25 cellular contexts compared by ENCODE assay signal in genomic region chr1:227707807-227708206, GRCh38. TPM values are rescaled to one million over a fixed set of nuclear protein-coding genes. Genes with fewer than 3 reads are reported as not detected.
DNase-seq lines count a peak whose midpoint lies in the region; ATAC-seq, FAIRE-seq and TF ChIP-seq lines count a peak whose summit lies in the region.
"Had no signal": no experiment of that assay in that cellular context is flagged by ENCODE, and none has a peak within 500 bp of the region (broad histone marks: within the 10 kb centered on the region; RNA-seq: fewer than 3 reads in every experiment).

No MANE protein-coding gene starts in this region.

- TF ChIP-seq CTCF in kidney (IDR thresholded peaks at IDR 0.05; ENCODE audit: borderline replicate concordance, extremely low read depth, insufficient read depth): no peak

- H3K9me3 ChIP-seq in T-helper 17 cell (ENCODE audit: control insufficient read depth, low read length, poor library complexity, severe bottlenecking) (peaks cover 2% of the 10 kb centered on the region), kidney (ENCODE audit: control insufficient read depth in 1 of 2, low read length in 2 of 2) (peaks cover 2 to 9% of the 10 kb centered on the region in 2 donors)

- no peaks in the 10 kb centered on the region for H3K27me3 Mint-ChIP-seq in T-helper 1 cell treated with Interleukin-12 subunit alpha and Interleukin-12 subunit beta and Interleukin-4 antibody, amounts not matched to agents 30 μg/mL and 1 μg/mL, for 36 hours (ENCODE audit: low read depth)
- peaks cover under 1% of the 10 kb centered on the region for H3K27me3 Mint-ChIP-seq in activated naive CD8-positive, alpha-beta T cell treated with anti-CD3 and anti-CD28 coated beads, Interleukin-2, amount 10 ng/mL, durations not matched to agents 7 days and 5 days
- peaks cover 6% of the 10 kb centered on the region for H3K27me3 Mint-ChIP-seq in activated naive CD8-positive, alpha-beta T cell treated with anti-CD3 and anti-CD28 coated beads for 36 hours
- H3K27me3 Mint-ChIP-seq in T-helper 17 cell: no peaks in the 10 kb centered on the region
- H3K27me3 Mint-ChIP-seq: progenitor cell of endocrine pancreas had no signal

- H3K27ac ChIP-seq in kidney (ENCODE audit: low read depth in 2 of 2, low read length in 2 of 2): no peak overlapping the region
- H3K27ac ChIP-seq: 22Rv1, dorsolateral prefrontal cortex, Peyer's patch, SJCRH30 had no signal

- H3K36me3 Mint-ChIP-seq in T-helper 1 cell treated with Interleukin-12 subunit alpha and Interleukin-12 subunit beta and Interleukin-4 antibody, amounts not matched to agents 30 μg/mL and 1 μg/mL, for 36 hours (ENCODE audit: low read depth): peaks cover 3% of the 10 kb centered on the region
- peaks cover 4% of the 10 kb centered on the region for H3K36me3 Mint-ChIP-seq in activated naive CD8-positive, alpha-beta T cell treated with anti-CD3 and anti-CD28 coated beads, Interleukin-2, amount 10 ng/mL, durations not matched to agents 7 days and 5 days
- H3K36me3 Mint-ChIP-seq in activated naive CD8-positive, alpha-beta T cell treated with anti-CD3 and anti-CD28 coated beads for 36 hours: peaks cover 5% of the 10 kb centered on the region
- peaks cover 2% of the 10 kb centered on the region for H3K36me3 Mint-ChIP-seq in T-helper 17 cell (ENCODE audit: low read depth)
- no peaks in the 10 kb centered on the region for H3K36me3 Mint-ChIP-seq in stimulated activated effector memory CD8-positive, alpha-beta T cell treated with anti-CD3 and anti-CD28 coated beads, Interleukin-12 subunit alpha, Interleukin-12 subunit beta, amount 100 ng/mL, for 72 hours

- H3K36me3 ChIP-seq in kidney (ENCODE audit: control insufficient read depth in 1 of 2, insufficient read depth in 2 of 2, low read length in 2 of 2): no peaks in the 10 kb centered on the region
- H3K36me3 ChIP-seq: Peyer's patch, SJCRH30 had no signal

- peaks cover 56% of the 10 kb centered on the region for H3K9me3 Mint-ChIP-seq in T-helper 1 cell treated with Interleukin-12 subunit alpha and Interleukin-12 subunit beta and Interleukin-4 antibody, amounts not matched to agents 30 μg/mL and 1 μg/mL, for 36 hours
- H3K9me3 Mint-ChIP-seq in activated naive CD8-positive, alpha-beta T cell treated with anti-CD3 and anti-CD28 coated beads, Interleukin-2, amount 10 ng/mL, durations not matched to agents 7 days and 5 days: peaks cover 24% of the 10 kb centered on the region
- H3K9me3 Mint-ChIP-seq in activated naive CD8-positive, alpha-beta T cell treated with anti-CD3 and anti-CD28 coated beads for 36 hours: peaks cover 39% of the 10 kb centered on the region
- H3K9me3 Mint-ChIP-seq in stimulated activated effector memory CD8-positive, alpha-beta T cell treated with anti-CD3 and anti-CD28 coated beads, Interleukin-12 subunit alpha, Interleukin-12 subunit beta, amount 100 ng/mL, for 72 hours: peaks cover 9% of the 10 kb centered on the region

- H3K4me1 ChIP-seq in kidney (ENCODE audit: control insufficient read depth in 1 of 2, insufficient read depth in 1 of 2, low read depth in 1 of 2, low read length in 2 of 2): no peaks in the 10 kb centered on the region
- H3K4me1 ChIP-seq: Peyer's patch, SJCRH30 had no signal

- no peak for ATAC-seq in activated naive CD8-positive, alpha-beta T cell treated with anti-CD3 and anti-CD28 coated beads, Interleukin-2, amount 10 ng/mL, durations not matched to agents 7 days and 5 days (ENCODE audit: low read depth)
- ATAC-seq in T-helper 17 cell: no peak
- ATAC-seq in stimulated activated effector memory CD8-positive, alpha-beta T cell treated with anti-CD3 and anti-CD28 coated beads, Interleukin-12 subunit alpha, Interleukin-12 subunit beta, amount 100 ng/mL, for 72 hours: peak; percentile 79
- ATAC-seq: GM23338 had no signal

- POLR2A ChIA-PET in activated naive CD8-positive, alpha-beta T cell treated with anti-CD3 and anti-CD28 coated beads, Interleukin-2, amount 10 ng/mL, durations not matched to agents 7 days and 5 days (lab: Charles Lee): no interaction called here

- peak overlapping the region; percentile 50 for H3K27ac Mint-ChIP-seq in T-helper 1 cell treated with Interleukin-12 subunit alpha and Interleukin-12 subunit beta and Interleukin-4 antibody, amounts not matched to agents 30 μg/mL and 1 μg/mL, for 36 hours
- H3K27ac Mint-ChIP-seq in activated naive CD8-positive, alpha-beta T cell treated with anti-CD3 and anti-CD28 coated beads, Interleukin-2, amount 10 ng/mL, durations not matched to agents 7 days and 5 days: no peak overlapping the region
- H3K27ac Mint-ChIP-seq in activated naive CD8-positive, alpha-beta T cell treated with anti-CD3 and anti-CD28 coated beads for 36 hours: no peak overlapping the region
- no peak overlapping the region for H3K27ac Mint-ChIP-seq in T-helper 17 cell
- peak overlapping the region; percentile 60 for H3K27ac Mint-ChIP-seq in stimulated activated effector memory CD8-positive, alpha-beta T cell treated with anti-CD3 and anti-CD28 coated beads, Interleukin-12 subunit alpha, Interleukin-12 subunit beta, amount 100 ng/mL, for 72 hours
- H3K27ac Mint-ChIP-seq: GM23338, progenitor cell of endocrine pancreas had no signal

- peaks cover 8% of the 10 kb centered on the region for H3K4me1 Mint-ChIP-seq in T-helper 1 cell treated with Interleukin-12 subunit alpha and Interleukin-12 subunit beta and Interleukin-4 antibody, amounts not matched to agents 30 μg/mL and 1 μg/mL, for 36 hours (ENCODE audit: low read depth)
- peaks cover 8% of the 10 kb centered on the region for H3K4me1 Mint-ChIP-seq in activated naive CD8-positive, alpha-beta T cell treated with anti-CD3 and anti-CD28 coated beads, Interleukin-2, amount 10 ng/mL, durations not matched to agents 7 days and 5 days
- peaks cover 6% of the 10 kb centered on the region for H3K4me1 Mint-ChIP-seq in activated naive CD8-positive, alpha-beta T cell treated with anti-CD3 and anti-CD28 coated beads for 36 hours
- peaks cover 7% of the 10 kb centered on the region for H3K4me1 Mint-ChIP-seq in T-helper 17 cell
- H3K4me1 Mint-ChIP-seq in stimulated activated effector memory CD8-positive, alpha-beta T cell treated with anti-CD3 and anti-CD28 coated beads, Interleukin-12 subunit alpha, Interleukin-12 subunit beta, amount 100 ng/mL, for 72 hours: peaks cover 12% of the 10 kb centered on the region
- H3K4me1 Mint-ChIP-seq: GM23338 had no signal

- H3K4me3 Mint-ChIP-seq in T-helper 1 cell treated with Interleukin-12 subunit alpha and Interleukin-12 subunit beta and Interleukin-4 antibody, amounts not matched to agents 30 μg/mL and 1 μg/mL, for 36 hours: peak overlapping the region; percentile 22
- H3K4me3 Mint-ChIP-seq in activated naive CD8-positive, alpha-beta T cell treated with anti-CD3 and anti-CD28 coated beads, Interleukin-2, amount 10 ng/mL, durations not matched to agents 7 days and 5 days: peak overlapping the region; percentile 29
- H3K4me3 Mint-ChIP-seq in activated naive CD8-positive, alpha-beta T cell treated with anti-CD3 and anti-CD28 coated beads for 36 hours: no peak overlapping the region
- H3K4me3 Mint-ChIP-seq in T-helper 17 cell: peak overlapping the region; percentile 4
- H3K4me3 Mint-ChIP-seq in stimulated activated effector memory CD8-positive, alpha-beta T cell treated with anti-CD3 and anti-CD28 coated beads, Interleukin-12 subunit alpha, Interleukin-12 subunit beta, amount 100 ng/mL, for 72 hours: no peak overlapping the region
- H3K4me3 Mint-ChIP-seq: GM23338 had no signal

- intact Hi-C loops in kidney (cut with DNase I): no loop called here

- H3K4me3 ChIP-seq in kidney (ENCODE audit: low read length in 2 of 2): no peak overlapping the region
- H3K4me3 ChIP-seq: dorsolateral prefrontal cortex, GM23338, Peyer's patch, SJCRH30 had no signal

- DNase-seq in T-helper 1 cell (no peak), T-helper 17 cell (no peak), kidney (no peak), SHP77 treated with DMSO at 0.1 percent for 48 hours (lab: John Stamatoyannopoulos, UW) (no peak)
- no peak for DNase-seq in activated naive CD8-positive, alpha-beta T cell treated with anti-CD3 and anti-CD28 coated beads, Interleukin-2, amount 10 ng/mL, durations not matched to agents 7 days and 5 days
- no peak for DNase-seq in activated naive CD8-positive, alpha-beta T cell treated with anti-CD3 and anti-CD28 coated beads for 36 hours
- no peak for DNase-seq in stimulated activated effector memory CD8-positive, alpha-beta T cell treated with anti-CD3 and anti-CD28 coated beads, Interleukin-12 subunit alpha, Interleukin-12 subunit beta, amount 100 ng/mL, for 72 hours (ENCODE audit: low spot score in 2 of 2)
- DNase-seq: activated CD8-positive, alpha-beta memory T cell treated with anti-CD3 and anti-CD28 coated beads for 24 hours; cerebellar nuclear complex; dorsolateral prefrontal cortex; head of caudate nucleus; KBM-7; MV-4-11; NCI-H146; NCI-H510A treated with DMSO at 0.1 percent for 48 hours; NK-92 treated with Interleukin-12 subunit alpha and Interleukin-12 subunit beta, amount 100 ng/mL, for 24 hours; Peyer's patch; SJCRH30; stimulated activated CD4-positive, alpha-beta T cell treated with anti-CD3 and anti-CD28 coated beads, Interleukin-15, amount 100 ng/mL, for 24 hours; trophoblast cell had no signal

- FAIRE-seq in kidney (lab: Jason Lieb, UNC): no peak
- FAIRE-seq: endothelial cell of umbilical vein had no signal

- no peak overlapping the region for H3K9ac ChIP-seq in kidney (ENCODE audit: low read length in 2 of 2)

RNA-seq across cellular contexts. Expression of gene JMJD4, which starts 27.3 kb away (rescaled TPM):
- total RNA-seq in activated naive CD8-positive, alpha-beta T cell treated with anti-CD3 and anti-CD28 coated beads, Interleukin-2, amount 10 ng/mL, durations not matched to agents 7 days and 5 days: 10 to 100 TPM; 20.4 to 21.6 TPM
- total RNA-seq in activated naive CD8-positive, alpha-beta T cell treated with anti-CD3 and anti-CD28 coated beads for 36 hours: 10 to 100 TPM; 24.1 to 27.9 TPM
- total RNA-seq in T-helper 17 cell (10 to 100 TPM in 1 of 2 donors, 1 to 10 TPM in 1; 6.8 to 11.2 TPM), kidney (15.9 TPM)
- polyA plus RNA-seq in kidney (ENCODE audit: insufficient read depth, low read depth, low replicate concordance): 12.6 TPM

RNA-seq across cellular contexts. Expression of gene SNAP47, which starts 27.4 kb away (rescaled TPM):
- total RNA-seq in activated naive CD8-positive, alpha-beta T cell treated with anti-CD3 and anti-CD28 coated beads, Interleukin-2, amount 10 ng/mL, durations not matched to agents 7 days and 5 days: 10 to 100 TPM; 29.0 to 29.2 TPM
- 10 to 100 TPM; 24.1 to 30.5 TPM for total RNA-seq in activated naive CD8-positive, alpha-beta T cell treated with anti-CD3 and anti-CD28 coated beads for 36 hours
- total RNA-seq in T-helper 17 cell (10 to 100 TPM; 20.4 to 23.6 TPM), kidney (32.4 TPM)
- 31.6 TPM for polyA plus RNA-seq in kidney (ENCODE audit: insufficient read depth, low read depth, low replicate concordance)

Comparison
In these comparisons a context has a peak if more than half of its experiments do, and no peak if none do; other contexts are left out.
1. H3K4me3 Mint-ChIP-seq: peak in T-helper 1 cell treated with Interleukin-12 subunit alpha and Interleukin-12 subunit beta and Interleukin-4 antibody, amounts not matched to agents 30 μg/mL and 1 μg/mL, for 36 hours (single experiment), activated naive CD8-positive, alpha-beta T cell treated with anti-CD3 and anti-CD28 coated beads, Interleukin-2, amount 10 ng/mL, durations not matched to agents 7 days and 5 days (single experiment) and T-helper 17 cell (single experiment); none in activated naive CD8-positive, alpha-beta T cell treated with anti-CD3 and anti-CD28 coated beads for 36 hours (single experiment) and stimulated activated effector memory CD8-positive, alpha-beta T cell treated with anti-CD3 and anti-CD28 coated beads, Interleukin-12 subunit alpha, Interleukin-12 subunit beta, amount 100 ng/mL, for 72 hours (single experiment).
2. H3K27ac Mint-ChIP-seq: peak in T-helper 1 cell treated with Interleukin-12 subunit alpha and Interleukin-12 subunit beta and Interleukin-4 antibody, amounts not matched to agents 30 μg/mL and 1 μg/mL, for 36 hours (single experiment) and stimulated activated effector memory CD8-positive, alpha-beta T cell treated with anti-CD3 and anti-CD28 coated beads, Interleukin-12 subunit alpha, Interleukin-12 subunit beta, amount 100 ng/mL, for 72 hours (single experiment); none in activated naive CD8-positive, alpha-beta T cell treated with anti-CD3 and anti-CD28 coated beads, Interleukin-2, amount 10 ng/mL, durations not matched to agents 7 days and 5 days (single experiment), activated naive CD8-positive, alpha-beta T cell treated with anti-CD3 and anti-CD28 coated beads for 36 hours (single experiment) and T-helper 17 cell (single experiment).